ENCODE assay signal across 9 cellular contexts in genomic region chr5:138273834-138274188, GRCh38. TPM values are rescaled to one million over a fixed set of nuclear protein-coding genes. Genes with fewer than 3 reads are reported as not detected.
DNase-seq lines count a peak whose midpoint lies in the region; ATAC-seq, FAIRE-seq and TF ChIP-seq lines count a peak whose summit lies in the region.
"Had no signal": no experiment of that assay in that cellular context is flagged by ENCODE, and none has a peak within 500 bp of the region (broad histone marks: within the 10 kb centered on the region; RNA-seq: fewer than 3 reads in every experiment).

No MANE protein-coding gene starts in this region.

- POLR2A ChIA-PET in HepG2 (lab: Yijun Ruan, JAX) = no interaction called here

- H3K27me3 ChIP-seq in HepG2 (ENCODE audit: control insufficient read depth in 1 of 2, insufficient read depth in 2 of 2, low read length in 2 of 2) (peaks cover 0 to 16% of the 10 kb centered on the region in 2 experiments; a peak in 3 of 5 replicates), right lobe of liver (no peaks in the 10 kb centered on the region), mammary epithelial cell (ENCODE audit: insufficient read depth, low read length) (peaks cover 2% of the 10 kb centered on the region), upper lobe of right lung (peaks cover 10% of the 10 kb centered on the region)

- peak overlapping the region; percentile 56 for H3K4me3 Mint-ChIP-seq in mesothelial cell of epicardium
- H3K4me3 Mint-ChIP-seq: CD4-positive, alpha-beta T cell had no signal

- H3K4me3 ChIP-seq in HepG2 (replicated peaks in 1 of 3; ENCODE audit: insufficient read depth in 1 of 3, low read depth in 2 of 3, low read length in 3 of 3) (peak overlapping the region; percentile 40 to 66 (median 50); a peak in 5 of 6 replicates), right lobe of liver (peak overlapping the region in 1 of 3 donors; percentile 1), mammary epithelial cell (replicated peaks in 1 of 3; ENCODE audit: insufficient read depth in 1 of 3, low read depth in 2 of 3, low read length in 3 of 3) (peak overlapping the region in 1 of 3 experiments; percentile 33), upper lobe of right lung (peak overlapping the region; percentile 45)

- no peak overlapping the region for H3K27ac Mint-ChIP-seq in mesothelial cell of epicardium
- H3K27ac Mint-ChIP-seq: CD4-positive, alpha-beta T cell had no signal

- DNase-seq in HepG2 (ENCODE audit: low spot score) (no peak), right lobe of liver (no peak), mammary epithelial cell (no peak), mesothelial cell of epicardium (ENCODE audit: low spot score in 2 of 2, unreplicated experiment in 2 of 2) (no peak), upper lobe of right lung (no peak), DMS 273 (lab: John Stamatoyannopoulos, UW; ENCODE audit: unreplicated experiment) (no peak), dedifferentiated amniotic fluid mesenchymal stem cell (ENCODE audit: extremely low spot score) (no peak)
- DNase-seq: CD4-positive, alpha-beta T cell had no signal

- H4K20me1 ChIP-seq in HepG2 (ENCODE audit: insufficient read depth, low read length) = no peaks in the 10 kb centered on the region
- no peaks in the 10 kb centered on the region for H4K20me1 ChIP-seq in mammary epithelial cell (ENCODE audit: insufficient read depth, low read length)

- no peaks in the 10 kb centered on the region for H3K9me3 Mint-ChIP-seq in mesothelial cell of epicardium
- H3K9me3 Mint-ChIP-seq: CD4-positive, alpha-beta T cell had no signal

- FAIRE-seq in HepG2 (lab: Jason Lieb, UNC) = no peak

- dilution Hi-C loops in mammary epithelial cell (cut with HindIII; ENCODE audit: low sequenced_read_pairs) = no loop called here

- TF ChIP-seq EP300 in HepG2 (IDR thresholded peaks at IDR 0.05; ENCODE audit: low read depth in 2 of 2, low read length in 2 of 2) = no peak
- TF ChIP-seq EP300 in HepG2 (CRISPR knock-in tag; IDR thresholded peaks at IDR 0.05; ENCODE audit: borderline replicate concordance) = no peak

- H3K4me1 ChIP-seq in HepG2 (ENCODE audit: insufficient read depth, low read length) = peaks cover 33% of the 10 kb centered on the region
- H3K4me1 ChIP-seq in right lobe of liver = peaks cover 0 to 32% (median 14%) of the 10 kb centered on the region in 4 donors
- H3K4me1 ChIP-seq in mammary epithelial cell (ENCODE audit: insufficient read depth, low read length) = peaks cover 2% of the 10 kb centered on the region
- H3K4me1 ChIP-seq in upper lobe of right lung = peaks cover 15% of the 10 kb centered on the region

- ATAC-seq in HepG2 = peak; percentile 37
- ATAC-seq in right lobe of liver = no peak
- ATAC-seq in upper lobe of right lung = no peak
- ATAC-seq in GM18907 (IDR thresholded peaks at IDR 0.05; ENCODE audit: unreplicated experiment) = no peak

- in situ Hi-C loops in HepG2 (cut with HindIII; ENCODE audit: extremely low pct_ligation_motif_present, low pct_unique_long_range_greater_than_20kb) (loop anchor here (5.0 kb wide), 1 partner anchor 52 kb away; no protein-coding TSS in a partner anchor), mammary epithelial cell (cut with MboI; ENCODE audit: low sequenced_read_pairs in 2 of 2) (loop anchor here in 1 of 2 donors (10.0 kb wide), 1 partner anchor 49 kb away; no protein-coding TSS in a partner anchor)

- H3K36me3 Mint-ChIP-seq in mesothelial cell of epicardium = no peaks in the 10 kb centered on the region

- no peak overlapping the region for H3K9ac ChIP-seq in HepG2 (ENCODE audit: insufficient read depth, low read depth, low read length)
- no peak overlapping the region for H3K9ac ChIP-seq in mammary epithelial cell (ENCODE audit: insufficient read depth, low read length)

- intact Hi-C loops in HepG2 (cut with micrococcal nuclease; ENCODE audit: unreplicated experiment) (no loop called here), right lobe of liver (cut with DNase I) (no loop called here), mammary epithelial cell (cut with micrococcal nuclease) (no loop called here), upper lobe of right lung (cut with DNase I) (no loop called here)

- H2AFZ ChIP-seq in HepG2 (ENCODE audit: low read length) = peak overlapping the region; percentile 27
- H2AFZ ChIP-seq in mammary epithelial cell (ENCODE audit: low read depth, low read length) = peak overlapping the region; percentile 66

- WGBS in HepG2 (ENCODE audit: low lambda C conversion rate) = 28% methylated on average over 6 of the region's 6 CpGs
- 77% methylated on average over 6 of the region's 6 CpGs for WGBS in right lobe of liver (ENCODE audit: insufficient coverage, low coverage, low lambda C conversion rate, missing lambda C conversion rate)
- WGBS in mammary epithelial cell (ENCODE audit: low coverage, missing lambda C conversion rate) = 66% methylated on average over 6 of the region's 6 CpGs

- H3K4me1 Mint-ChIP-seq in mesothelial cell of epicardium = peaks cover 20% of the 10 kb centered on the region

- H3K9me3 ChIP-seq in HepG2 (ENCODE audit: low read length) = no peaks in the 10 kb centered on the region
- H3K9me3 ChIP-seq in right lobe of liver = no peaks in the 10 kb centered on the region
- no peaks in the 10 kb centered on the region for H3K9me3 ChIP-seq in mammary epithelial cell (replicated peaks; ENCODE audit: insufficient read depth, low read length)
- H3K9me3 ChIP-seq in upper lobe of right lung = no peaks in the 10 kb centered on the region

- H3K4me2 ChIP-seq in HepG2 (ENCODE audit: low read depth, low read length) (peak overlapping the region; percentile 69), mammary epithelial cell (ENCODE audit: insufficient read depth, low read depth, low read length) (peak overlapping the region; percentile 87)

- H3K79me2 ChIP-seq in HepG2 (ENCODE audit: insufficient read depth, low read length) (no peaks in the 10 kb centered on the region), mammary epithelial cell (ENCODE audit: insufficient read depth, low read length) (no peaks in the 10 kb centered on the region)

- BruUV-seq in HepG2 (replicated peaks; lab: Mats Ljungman, UMichigan) (no TSS peak), mammary epithelial cell (replicated peaks; lab: Mats Ljungman, UMichigan) (no TSS peak)

- H3K27me3 Mint-ChIP-seq in mesothelial cell of epicardium (ENCODE audit: low read depth) = peaks cover 11% of the 10 kb centered on the region

- TF ChIP-seq CTCF in HepG2 (CRISPR knock-in tag; IDR thresholded peaks at IDR 0.05) = no peak
- no peak for TF ChIP-seq CTCF in right lobe of liver (IDR thresholded peaks at IDR 0.05)
- no peak for TF ChIP-seq CTCF in mammary epithelial cell (conservative IDR thresholded peaks at IDR 0.05 in 1 of 2, IDR thresholded peaks at IDR 0.05 in 1 of 2; ENCODE audit: extremely low read depth in 1 of 2, insufficient read depth in 1 of 2, low read depth in 1 of 2, low read length in 2 of 2)
- no peak for TF ChIP-seq CTCF in mesothelial cell of epicardium (IDR thresholded peaks at IDR 0.05; ENCODE audit: unreplicated experiment)
- TF ChIP-seq CTCF in upper lobe of right lung (IDR thresholded peaks at IDR 0.05) = no peak

- H3K36me3 ChIP-seq in HepG2 (replicated peaks in 1 of 2; ENCODE audit: control insufficient read depth in 1 of 2, insufficient read depth in 2 of 2, low read length in 2 of 2) (no peaks in the 10 kb centered on the region), right lobe of liver (no peaks in the 10 kb centered on the region), mammary epithelial cell (ENCODE audit: insufficient read depth, low read length) (no peaks in the 10 kb centered on the region), upper lobe of right lung (no peaks in the 10 kb centered on the region)

- CTCF ChIA-PET in HepG2 (lab: Yijun Ruan, JAX; ENCODE audit: low intra/inter-chr PET ratio, low total read pairs) (no interaction called here), mammary epithelial cell (lab: Charles Lee; ENCODE audit: low non-redundant PET) (no interaction called here)

- no peak for TF ChIP-seq RAD21 in HepG2 (CRISPR knock-in tag; IDR thresholded peaks at IDR 0.05)

- TF ChIP-seq POLR2A in HepG2 (IDR thresholded peaks at IDR 0.05; ENCODE audit: insufficient read depth in 1 of 2, low read depth in 2 of 2, low read length in 2 of 2) (no peak), right lobe of liver (IDR thresholded peaks at IDR 0.05) (no peak)

- H3K27ac ChIP-seq in HepG2 (ENCODE audit: extremely low read length, insufficient read depth, low read length) (no peak overlapping the region), right lobe of liver (no peak overlapping the region), mammary epithelial cell (ENCODE audit: insufficient read depth, low read depth, low read length) (no peak overlapping the region), upper lobe of right lung (no peak overlapping the region)

RNA-seq across cellular contexts. Expression of gene GFRA3, which starts 0.6 kb away (rescaled TPM):
- total RNA-seq in HepG2 (2016; rRNA removed; fragmentation: Illumina TruSeq; extraction: Trizol) (0.10 and 0.27 TPM in 2 replicates), right lobe of liver (under 1 TPM in 1 of 6 experiments, not detected in 5; 0.17 TPM), mammary epithelial cell (not detected), mesothelial cell of epicardium (0.27 to 0.73 TPM (median 0.43 TPM) in 3 replicates), upper lobe of right lung (0.90 TPM)
- total RNA-seq in HepG2 (2016; cell fraction: cytosol; rRNA removed; fragmentation: Illumina TruSeq; extraction: Trizol; ENCODE audit: low read depth) = not detected in 2 replicates
- 0.24 TPM in 1 of 2 replicates, not detected in the other for total RNA-seq in HepG2 (2016; cell fraction: insoluble cytoplasmic fraction; rRNA removed; fragmentation: Illumina TruSeq; extraction: Trizol)
- total RNA-seq in HepG2 (2016; cell fraction: membrane; rRNA removed; fragmentation: Illumina TruSeq; extraction: Trizol) = 0.14 and 0.28 TPM in 2 replicates
- 0.31 and 0.47 TPM in 2 replicates for total RNA-seq in HepG2 (2016; cell fraction: nucleus; rRNA removed; fragmentation: Illumina TruSeq; extraction: Trizol)
- polyA plus RNA-seq in HepG2 (2011; rRNA removed) (0.30 and 0.48 TPM in 2 replicates), mammary epithelial cell (not detected)
- polyA plus RNA-seq in HepG2 (2011; cell fraction: cytosol; rRNA removed) = 0.33 and 0.40 TPM in 2 replicates
- 0.19 and 0.28 TPM in 2 replicates for polyA plus RNA-seq in HepG2 (2011; cell fraction: nucleus; rRNA removed)
- 0.43 and 0.91 TPM in 2 replicates for polyA plus RNA-seq in HepG2 (2012)
- polyA plus RNA-seq in HepG2 (2016; cell fraction: cytosol; fragmentation: Illumina TruSeq; extraction: Trizol; ENCODE audit: low read depth) = 0.18 and 0.20 TPM in 2 replicates
- 0.34 and 0.48 TPM in 2 replicates for polyA plus RNA-seq in HepG2 (2016; cell fraction: insoluble cytoplasmic fraction; fragmentation: Illumina TruSeq; extraction: Trizol; ENCODE audit: low read depth)
- 0.33 and 0.35 TPM in 2 replicates for polyA plus RNA-seq in HepG2 (2016; cell fraction: membrane; fragmentation: Illumina TruSeq; extraction: Trizol; ENCODE audit: low read depth)
- 0.73 and 1.1 TPM in 2 replicates for polyA plus RNA-seq in HepG2 (2016; cell fraction: nucleus; fragmentation: Illumina TruSeq; extraction: Trizol; ENCODE audit: insufficient read depth, low read depth)
- polyA minus RNA-seq in HepG2 (2011; rRNA and poly(A)+ RNA removed; ENCODE audit: low replicate concordance) = 0.32 and 0.44 TPM in 2 replicates
- not detected in 2 replicates for polyA minus RNA-seq in HepG2 (2011; cell fraction: cytosol; rRNA and poly(A)+ RNA removed)
- polyA minus RNA-seq in HepG2 (2011; cell fraction: nucleus; rRNA and poly(A)+ RNA removed) = not detected in 2 replicates
- not detected for polyA minus RNA-seq in mammary epithelial cell
- total RNA-seq: CD4-positive, alpha-beta T cell had no signal

RNA-seq across cellular contexts. Expression of gene CDC25C, which starts 57.8 kb away (rescaled TPM):
- total RNA-seq in HepG2 (2016; rRNA removed; fragmentation: Illumina TruSeq; extraction: Trizol) (27.6 and 44.1 TPM in 2 replicates), right lobe of liver (under 1 TPM in 3 of 6 experiments, not detected in 3; 0.18 to 0.43 (median 0.24) TPM), mammary epithelial cell (1 to 10 TPM in 1 of 2 donors, under 1 TPM in 1; 0.67 to 5.8 TPM), mesothelial cell of epicardium (6.7 to 6.8 TPM (median 6.7 TPM) in 3 replicates), upper lobe of right lung (0.29 TPM)
- 7.6 and 8.5 TPM in 2 replicates for total RNA-seq in HepG2 (2016; cell fraction: cytosol; rRNA removed; fragmentation: Illumina TruSeq; extraction: Trizol; ENCODE audit: low read depth)
- 26.9 and 38.3 TPM in 2 replicates for total RNA-seq in HepG2 (2016; cell fraction: insoluble cytoplasmic fraction; rRNA removed; fragmentation: Illumina TruSeq; extraction: Trizol)
- total RNA-seq in HepG2 (2016; cell fraction: membrane; rRNA removed; fragmentation: Illumina TruSeq; extraction: Trizol) = 9.4 and 10.9 TPM in 2 replicates
- 18.6 and 19.2 TPM in 2 replicates for total RNA-seq in HepG2 (2016; cell fraction: nucleus; rRNA removed; fragmentation: Illumina TruSeq; extraction: Trizol)
- polyA plus RNA-seq in HepG2 (2011; rRNA removed) (11.8 and 17.7 TPM in 2 replicates), mammary epithelial cell (7.6 TPM)
- polyA plus RNA-seq in HepG2 (2011; cell fraction: cytosol; rRNA removed) = 8.8 and 9.2 TPM in 2 replicates
- polyA plus RNA-seq in HepG2 (2011; cell fraction: nucleus; rRNA removed) = 7.0 and 10.3 TPM in 2 replicates
- polyA plus RNA-seq in HepG2 (2012) = 4.8 and 13.0 TPM in 2 replicates
- polyA plus RNA-seq in HepG2 (2016; cell fraction: cytosol; fragmentation: Illumina TruSeq; extraction: Trizol; ENCODE audit: low read depth) = 2.5 and 3.0 TPM in 2 replicates
- 36.0 and 37.3 TPM in 2 replicates for polyA plus RNA-seq in HepG2 (2016; cell fraction: insoluble cytoplasmic fraction; fragmentation: Illumina TruSeq; extraction: Trizol; ENCODE audit: low read depth)
- 4.0 and 4.5 TPM in 2 replicates for polyA plus RNA-seq in HepG2 (2016; cell fraction: membrane; fragmentation: Illumina TruSeq; extraction: Trizol; ENCODE audit: low read depth)
- polyA plus RNA-seq in HepG2 (2016; cell fraction: nucleus; fragmentation: Illumina TruSeq; extraction: Trizol; ENCODE audit: insufficient read depth, low read depth) = 18.4 and 19.2 TPM in 2 replicates
- polyA minus RNA-seq in HepG2 (2011; rRNA and poly(A)+ RNA removed; ENCODE audit: low replicate concordance) = 13.3 and 16.6 TPM in 2 replicates
- 7.9 and 8.3 TPM in 2 replicates for polyA minus RNA-seq in HepG2 (2011; cell fraction: cytosol; rRNA and poly(A)+ RNA removed)
- polyA minus RNA-seq in HepG2 (2011; cell fraction: nucleus; rRNA and poly(A)+ RNA removed) = 14.5 and 16.0 TPM in 2 replicates
- 14.1 TPM for polyA minus RNA-seq in mammary epithelial cell
- total RNA-seq: CD4-positive, alpha-beta T cell had no signal
